In genomic region chr14:31944256-31945073, GRCh38 we compare ENCODE assay signal across 12 cellular contexts.
DNase-seq lines count a peak whose midpoint lies in the region; ATAC-seq, FAIRE-seq and TF ChIP-seq lines count a peak whose summit lies in the region.
"Had no signal": no experiment of that assay in that cellular context is flagged by ENCODE, and none has a peak within 500 bp of the region (broad histone marks: within the 10 kb centered on the region; RNA-seq: fewer than 3 reads in every experiment).

No MANE protein-coding gene starts in this region.

- H3K4me3 Mint-ChIP-seq in brain = peak overlapping the region in 1 of 5 experiments; percentile 4

- FAIRE-seq in pancreas (lab: Jason Lieb, UNC) (no peak), GM12892 (lab: Jason Lieb, UNC) (no peak)
- FAIRE-seq: G401.6 had no signal

- no peaks in the 10 kb centered on the region for H3K27me3 Mint-ChIP-seq in brain

- no peaks in the 10 kb centered on the region for H3K36me3 ChIP-seq in pancreas
- no peaks in the 10 kb centered on the region for H3K36me3 ChIP-seq in aorta (ENCODE audit: control insufficient read depth in 1 of 2, insufficient read depth in 2 of 2, low read length in 1 of 2)
- H3K36me3 ChIP-seq: gastrocnemius medialis, sigmoid colon had no signal

- ATAC-seq in pancreas (peak in 3 of 4 donors; percentile 29 to 65 (median 57)), GM21529 (IDR thresholded peaks at IDR 0.05; ENCODE audit: unreplicated experiment) (no peak), aorta (ENCODE audit: low FRiP score) (no peak)
- ATAC-seq: gastrocnemius medialis, SK-N-SH treated with all-trans-retinoic acid at 6 μM for 48 hours had no signal

- no peak for TF ChIP-seq POLR2A in GM12892 (IDR thresholded peaks at IDR 0.05; ENCODE audit: low read depth, low read length)

- DNase-seq in NCI-H146 (lab: John Stamatoyannopoulos, UW) (peak; percentile 43), NCI-H146 treated with DMSO at 0.1 percent for 48 hours (lab: John Stamatoyannopoulos, UW; ENCODE audit: unreplicated experiment) (no peak), LoVo (ENCODE audit: low spot score) (peak; percentile 90), pancreas (no peak), aorta (no peak), GM12892 (ENCODE audit: insufficient read length) (no peak)
- DNase-seq: gastrocnemius medialis, sigmoid colon had no signal

- no peaks in the 10 kb centered on the region for H3K9me3 ChIP-seq in pancreas
- no peaks in the 10 kb centered on the region for H3K9me3 ChIP-seq in aorta (ENCODE audit: control insufficient read depth, low read length)
- H3K9me3 ChIP-seq: gastrocnemius medialis, sigmoid colon had no signal

- H3K4me3 ChIP-seq in pancreas = no peak overlapping the region
- H3K4me3 ChIP-seq in aorta (ENCODE audit: low read length in 2 of 2) = no peak overlapping the region
- H3K4me3 ChIP-seq: gastrocnemius medialis, sigmoid colon had no signal

- no peaks in the 10 kb centered on the region for H3K36me3 Mint-ChIP-seq in brain

- H3K9me3 Mint-ChIP-seq in brain = no peaks in the 10 kb centered on the region

- H3K27ac Mint-ChIP-seq in brain = peak overlapping the region in 3 of 5 experiments; percentile 58 to 81 (median 70)

- 48 to 55% methylated on average over 13 of the region's 13 CpGs for WGBS in pancreas, 2 donors
- 58 to 64% methylated on average over 13 of the region's 13 CpGs for WGBS in aorta, 2 donors

- H3K27ac ChIP-seq in pancreas = no peak overlapping the region
- H3K27ac ChIP-seq in aorta (ENCODE audit: low read depth in 1 of 2, low read length in 2 of 2) = no peak overlapping the region
- H3K27ac ChIP-seq: gastrocnemius medialis, sigmoid colon had no signal

- no peaks in the 10 kb centered on the region for H3K27me3 ChIP-seq in pancreas
- H3K27me3 ChIP-seq in aorta (ENCODE audit: control insufficient read depth in 1 of 2, insufficient read depth in 2 of 2, low read length in 1 of 2) = peaks cover 0 to 1% of the 10 kb centered on the region in 2 donors
- H3K27me3 ChIP-seq: gastrocnemius medialis, sigmoid colon had no signal

- intact Hi-C loops in pancreas (cut with DNase I) = no loop called here
- intact Hi-C loops in aorta (cut with DNase I) = no loop called here

- TF ChIP-seq CTCF in brain (conservative IDR thresholded peaks at IDR 0.05) = no peak
- TF ChIP-seq CTCF in pancreas (IDR thresholded peaks at IDR 0.05) = no peak

- no peaks in the 10 kb centered on the region for H3K4me1 ChIP-seq in pancreas
- no peaks in the 10 kb centered on the region for H3K4me1 ChIP-seq in aorta (ENCODE audit: control insufficient read depth in 1 of 2, insufficient read depth in 2 of 2, low read length in 2 of 2)
- H3K4me1 ChIP-seq: gastrocnemius medialis, sigmoid colon had no signal

- peaks cover 47% of the 10 kb centered on the region for H3K4me1 Mint-ChIP-seq in brain

Comparison
In these comparisons a context has a peak if more than half of its experiments do, and no peak if none do; other contexts are left out.
1. DNase-seq: peak in NCI-H146 (single experiment) and LoVo (single experiment); none in NCI-H146 treated with DMSO at 0.1 percent for 48 hours (single experiment), pancreas (0 of 6), aorta (0 of 2) and GM12892 (single experiment).
2. ATAC-seq: peak in pancreas (3 of 4); none in GM21529 (single experiment) and aorta (single experiment).